Comparison of ENCODE assay signal across 21 cellular contexts in genomic region chr12:29012673-29013072, GRCh38.
DNase-seq lines count a peak whose midpoint lies in the region; ATAC-seq and TF ChIP-seq lines count a peak whose summit lies in the region.
"Had no signal": no experiment of that assay in that cellular context is flagged by ENCODE, and none has a peak within 500 bp of the region (broad histone marks: within the 10 kb centered on the region; RNA-seq: fewer than 3 reads in every experiment).

No MANE protein-coding gene starts in this region.

- H3K9me3 ChIP-seq in uterus (no peaks in the 10 kb centered on the region), thyroid gland (no peaks in the 10 kb centered on the region)
- H3K9me3 ChIP-seq: A549, BE2C, Peyer's patch had no signal

- H3K4me1 ChIP-seq in uterus (no peaks in the 10 kb centered on the region), thyroid gland (no peaks in the 10 kb centered on the region)
- H3K4me1 ChIP-seq: A549, BE2C, Peyer's patch had no signal

- no peaks in the 10 kb centered on the region for H3K36me3 ChIP-seq in uterus
- H3K36me3 ChIP-seq in thyroid gland = no peaks in the 10 kb centered on the region
- H3K36me3 ChIP-seq: BE2C, Peyer's patch had no signal

- H3K9me3 Mint-ChIP-seq in activated T-helper 17 cell treated with anti-CD3 and anti-CD28 coated beads, Interleukin-2, amount 50 U/mL, for 72 hours = no peaks in the 10 kb centered on the region

- TF ChIP-seq POLR2A in uterus (IDR thresholded peaks at IDR 0.05) = no peak
- no peak for TF ChIP-seq POLR2A in thyroid gland (IDR thresholded peaks at IDR 0.05)

- H3K27me3 Mint-ChIP-seq in activated T-helper 17 cell treated with anti-CD3 and anti-CD28 coated beads, Interleukin-2, amount 50 U/mL, for 72 hours = no peaks in the 10 kb centered on the region

- H3K27ac ChIP-seq in uterus = no peak overlapping the region
- H3K27ac ChIP-seq in thyroid gland = no peak overlapping the region
- H3K27ac ChIP-seq: A549, Peyer's patch had no signal

- intact Hi-C loops in uterus (cut with DNase I; ENCODE audit: low total_unique reads) = no loop called here
- intact Hi-C loops in thyroid gland (cut with DNase I) = no loop called here

- 83 to 84% methylated on average over 4 of the region's 4 CpGs for WGBS in thyroid gland, 2 donors

- H3K4me3 ChIP-seq in uterus (no peak overlapping the region), thyroid gland (replicated peaks in 1 of 3) (no peak overlapping the region)
- H3K4me3 ChIP-seq: A549, Peyer's patch had no signal

- H3K36me3 Mint-ChIP-seq in activated T-helper 17 cell treated with anti-CD3 and anti-CD28 coated beads, Interleukin-2, amount 50 U/mL, for 72 hours (ENCODE audit: low read depth) = no peaks in the 10 kb centered on the region

- DNase-seq in NCI-H774 (lab: John Stamatoyannopoulos, UW) (no peak), GOT3 (lab: John Stamatoyannopoulos, UW) (no peak), uterus (no peak), thyroid gland (no peak)
- DNase-seq: BE2C; DMS79; H7; KBM-7; MM.1S; NCI-H1048; NCI-H1436; NCI-H187 treated with DMSO at 0.1 percent for 48 hours; NCI-H69; NK-92 treated with Interleukin-12 subunit alpha and Interleukin-12 subunit beta, amount 100 ng/mL, for 24 hours; Peyer's patch had no signal

- H3K4me3 Mint-ChIP-seq in activated T-helper 17 cell treated with anti-CD3 and anti-CD28 coated beads, Interleukin-2, amount 50 U/mL, for 72 hours = no peak overlapping the region

- TF ChIP-seq CTCF in uterus (IDR thresholded peaks at IDR 0.05) (no peak), thyroid gland (IDR thresholded peaks at IDR 0.05) (no peak)

- no peaks in the 10 kb centered on the region for H3K4me1 Mint-ChIP-seq in activated T-helper 17 cell treated with anti-CD3 and anti-CD28 coated beads, Interleukin-2, amount 50 U/mL, for 72 hours

- H3K27me3 ChIP-seq in uterus (no peaks in the 10 kb centered on the region), thyroid gland (no peaks in the 10 kb centered on the region)
- H3K27me3 ChIP-seq: BE2C, Peyer's patch had no signal

- peak; percentile 79 for ATAC-seq in GM18508 (IDR thresholded peaks at IDR 0.05; ENCODE audit: insufficient read depth, unreplicated experiment)
- peak; percentile 72 for ATAC-seq in GM19463 (IDR thresholded peaks at IDR 0.05; ENCODE audit: unreplicated experiment)
- ATAC-seq in HG03045 (IDR thresholded peaks at IDR 0.05; ENCODE audit: unreplicated experiment) = peak; percentile 44
- ATAC-seq in activated T-helper 17 cell treated with anti-CD3 and anti-CD28 coated beads, Interleukin-2, amount 50 U/mL, for 72 hours (replicated peaks) = peak; percentile 19
- ATAC-seq: A549, SK-N-SH treated with all-trans-retinoic acid at 6 μM for 48 hours had no signal

- no peak overlapping the region for H3K27ac Mint-ChIP-seq in activated T-helper 17 cell treated with anti-CD3 and anti-CD28 coated beads, Interleukin-2, amount 50 U/mL, for 72 hours

Comparison
In these comparisons a context has a peak if more than half of its experiments do, and no peak if none do; other contexts are left out.
1. ATAC-seq: peak in every context shown above with its lines; median percentile 79 in GM18508; 72 in GM19463; 44 in HG03045; 19 in activated T-helper 17 cell treated with anti-CD3 and anti-CD28 coated beads, Interleukin-2, amount 50 U/mL, for 72 hours.